ENCODE assay signal across 16 cellular contexts in genomic region chr1:38222906-38223305, GRCh38.
DNase-seq lines count a peak whose midpoint lies in the region; ATAC-seq, FAIRE-seq and TF ChIP-seq lines count a peak whose summit lies in the region.
"Had no signal": no experiment of that assay in that cellular context is flagged by ENCODE, and none has a peak within 500 bp of the region (broad histone marks: within the 10 kb centered on the region; RNA-seq: fewer than 3 reads in every experiment).

No MANE protein-coding gene starts in this region.

- H3K36me3 ChIP-seq in adipocyte (ENCODE audit: control insufficient read depth, insufficient read depth, low read length, severe bottlenecking) (no peaks in the 10 kb centered on the region), A673 (ENCODE audit: insufficient read depth, low read length, poor library complexity, severe bottlenecking) (no peaks in the 10 kb centered on the region), gastroesophageal sphincter (no peaks in the 10 kb centered on the region)
- H3K36me3 ChIP-seq: BLaER1 treated with 17β-estradiol and CSF1 and Interleukin-3, amounts not matched to agents 10 nM and 100 nM had no signal

- TF ChIP-seq EP300 in gastroesophageal sphincter (IDR thresholded peaks at IDR 0.05), result no peak

- peaks cover 24% of the 10 kb centered on the region for H3K27me3 ChIP-seq in adipocyte (replicated peaks; ENCODE audit: control insufficient read depth, insufficient read depth, low read length)
- H3K27me3 ChIP-seq in A673 (replicated peaks; ENCODE audit: insufficient read depth, low read depth, low read length, poor library complexity), result no peaks in the 10 kb centered on the region
- H3K27me3 ChIP-seq in gastroesophageal sphincter, result peaks cover 35% of the 10 kb centered on the region
- H3K27me3 ChIP-seq: BLaER1 treated with 17β-estradiol and CSF1 and Interleukin-3, amounts not matched to agents 10 nM and 100 nM had no signal

- H3K27ac ChIP-seq in A673 (ENCODE audit: low read depth, low read length, poor library complexity, severe bottlenecking), result no peak overlapping the region
- no peak overlapping the region for H3K27ac ChIP-seq in gastroesophageal sphincter
- H3K27ac ChIP-seq: A549; BLaER1 treated with 17β-estradiol and CSF1 and Interleukin-3, amounts not matched to agents 10 nM and 100 nM had no signal

- no peak overlapping the region for H3K9ac ChIP-seq in adipocyte (ENCODE audit: low read length)
- H3K9ac ChIP-seq: BLaER1 treated with 17β-estradiol and CSF1 and Interleukin-3, amounts not matched to agents 10 nM and 100 nM had no signal

- CTCF ChIA-PET in A673 (lab: Charles Lee), result no interaction called here

- POLR2A ChIA-PET in A673 (lab: Charles Lee; ENCODE audit: low non-redundant PET), result no interaction called here

- H3K9me3 ChIP-seq in adipocyte (ENCODE audit: control insufficient read depth, low read length) (no peaks in the 10 kb centered on the region), A673 (ENCODE audit: low read depth, low read length, poor library complexity, severe bottlenecking) (no peaks in the 10 kb centered on the region), gastroesophageal sphincter (no peaks in the 10 kb centered on the region)
- H3K9me3 ChIP-seq: A549 had no signal

- no peak for ATAC-seq in GM21786 (IDR thresholded peaks at IDR 0.05; ENCODE audit: unreplicated experiment)
- ATAC-seq in gastroesophageal sphincter, result no peak
- ATAC-seq: A549, GM23338 had no signal

- no peak for FAIRE-seq in urothelium cell line (lab: Jason Lieb, UNC)
- FAIRE-seq: A549, G401.6, GM12891 had no signal

- DNase-seq in HS-27A (ENCODE audit: low read depth), result peak; percentile 11
- DNase-seq in adipocyte (ENCODE audit: low read depth), result peak; percentile 32
- peak; percentile 3 for DNase-seq in fibroblast of peridontal ligament (ENCODE audit: extremely low read depth)
- DNase-seq in urothelium cell line (ENCODE audit: low spot score), result peak; percentile 23
- no peak for DNase-seq in A673 (ENCODE audit: low spot score)
- DNase-seq: CD4-positive, CD25-positive, alpha-beta regulatory T cell; DMS79; EL; H7 had no signal

- no peak for TF ChIP-seq CTCF in A673 (conservative IDR thresholded peaks at IDR 0.05; ENCODE audit: low read depth, low read length)
- no peak for TF ChIP-seq CTCF in gastroesophageal sphincter (IDR thresholded peaks at IDR 0.05)

- H3K4me3 ChIP-seq in adipocyte (ENCODE audit: low read length), result no peak overlapping the region
- H3K4me3 ChIP-seq in A673 (ENCODE audit: low read depth, low read length, poor library complexity, severe bottlenecking), result no peak overlapping the region
- no peak overlapping the region for H3K4me3 ChIP-seq in gastroesophageal sphincter
- H3K4me3 ChIP-seq: A549; BLaER1 treated with 17β-estradiol and CSF1 and Interleukin-3, amounts not matched to agents 10 nM and 100 nM had no signal

- TF ChIP-seq POLR2A in gastroesophageal sphincter (IDR thresholded peaks at IDR 0.05), result no peak

- peaks cover 3% of the 10 kb centered on the region for H3K4me1 ChIP-seq in adipocyte (ENCODE audit: control insufficient read depth, insufficient read depth, low read length)
- H3K4me1 ChIP-seq in A673 (ENCODE audit: insufficient read depth, low read length, poor library complexity, severe bottlenecking), result no peaks in the 10 kb centered on the region
- no peaks in the 10 kb centered on the region for H3K4me1 ChIP-seq in gastroesophageal sphincter
- H3K4me1 ChIP-seq: A549 had no signal

- intact Hi-C loops in A673 (cut with micrococcal nuclease; ENCODE audit: unreplicated experiment), result no loop called here

- no TSS peak for BruUV-seq in A673 (replicated peaks; lab: Mats Ljungman, UMichigan)

- 65 to 71% methylated on average over 2 of the region's 2 CpGs for WGBS in gastroesophageal sphincter (ENCODE audit: low coverage in 1 of 2), 2 donors
